ENCODE assay signal across 13 cellular contexts in the genomic region with DNA sequence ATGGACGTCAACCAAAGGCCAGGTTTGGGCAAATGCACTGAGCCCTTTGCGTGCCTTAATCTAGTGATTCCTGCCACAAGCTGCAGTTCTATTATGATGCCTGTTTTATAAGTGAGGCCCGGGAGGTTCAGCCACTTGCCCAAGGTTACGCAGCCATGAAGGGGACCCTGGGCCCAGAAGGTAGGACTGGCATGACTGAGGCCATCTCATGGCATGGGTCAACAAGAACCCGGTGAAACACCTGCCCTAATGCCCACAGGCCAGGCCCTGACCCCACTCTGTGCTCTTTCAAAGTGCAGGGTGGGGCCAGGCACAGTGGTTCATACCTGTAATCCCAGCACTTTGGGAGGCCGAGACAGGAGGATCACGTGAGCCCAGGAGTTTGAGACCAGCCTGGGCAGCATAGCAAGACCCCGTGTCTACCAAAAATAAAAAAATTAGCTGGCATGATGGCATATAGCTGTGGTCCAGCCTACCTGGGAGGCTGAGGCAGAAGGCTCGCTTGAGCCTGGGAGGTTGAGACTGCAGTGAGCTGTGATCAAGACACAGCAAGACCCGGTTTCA. TPM values are rescaled to one million over a fixed set of nuclear protein-coding genes. Genes with fewer than 3 reads are reported as not detected.
A peak's percentile ranks its signal among the peaks of the same experiment; 100 is the strongest.
DNase-seq lines count a peak whose midpoint lies in the region; ATAC-seq and TF ChIP-seq lines count a peak whose summit lies in the region.
"Had no signal": no experiment of that assay in that cellular context is flagged by ENCODE, and none has a peak within 500 bp of the region (broad histone marks: within the 10 kb centered on the region; RNA-seq: fewer than 3 reads in every experiment).

No MANE protein-coding gene starts in this region.

- peak overlapping the region; percentile 23 for H3K27ac ChIP-seq in mesodermal cell (ENCODE audit: low read depth, low read length, severe bottlenecking)
- no peak overlapping the region for H3K27ac ChIP-seq in upper lobe of right lung
- H3K27ac ChIP-seq: neural progenitor cell had no signal

- no peak for TF ChIP-seq CTCF in upper lobe of right lung (IDR thresholded peaks at IDR 0.05)
- TF ChIP-seq CTCF in GM10248 (IDR thresholded peaks at IDR 0.05; ENCODE audit: control extremely low read depth, extremely low read depth, low read depth, missing control alignments): no peak

- H3K4me1 Mint-ChIP-seq in activated naive CD4-positive, alpha-beta T cell treated with anti-CD3 and anti-CD28 coated beads, Interleukin-2, amount 10 ng/mL, durations not matched to agents 7 days and 5 days: peaks cover 45% of the 10 kb centered on the region

- POLR2A ChIA-PET in GM10248 (lab: Yijun Ruan, JAX): no interaction called here

- H3K27me3 ChIP-seq in upper lobe of right lung: no peaks in the 10 kb centered on the region
- H3K27me3 ChIP-seq: neural progenitor cell had no signal

- WGBS in mesodermal cell (ENCODE audit: insufficient coverage in 2 of 2), 2 experiments: 95 to 96% methylated on average over 7 to 9 of the region's 10 CpGs

- H3K4me3 ChIP-seq in mesodermal cell (ENCODE audit: extremely low read depth, insufficient read depth, low read length, poor library complexity, severe bottlenecking) (no peak overlapping the region), upper lobe of right lung (no peak overlapping the region)
- H3K4me3 ChIP-seq: neural progenitor cell had no signal

- DNase-seq in activated naive CD4-positive, alpha-beta T cell treated with anti-CD3 and anti-CD28 coated beads, Interleukin-2, amount 10 ng/mL, durations not matched to agents 7 days and 5 days: no peak
- no peak for DNase-seq in activated naive CD4-positive, alpha-beta T cell treated with Interleukin-2 at 50 U/mL for 16 hours
- DNase-seq in activated CD8-positive, alpha-beta memory T cell treated with anti-CD3 and anti-CD28 coated beads for 24 hours: peak; percentile 53
- DNase-seq in upper lobe of right lung (peak; percentile 31), Kasumi-1 (lab: John Stamatoyannopoulos, UW) (no peak), anterior cingulate cortex (lab: John Stamatoyannopoulos, UW) (no peak), GM10248 (ENCODE audit: extremely low spot score) (no peak)
- DNase-seq: HFFc6, NCI-H2029 treated with DMSO at 0.1 percent for 48 hours, NCI-H82, SIG-M5 had no signal

- peaks cover 23% of the 10 kb centered on the region for H3K36me3 Mint-ChIP-seq in activated naive CD4-positive, alpha-beta T cell treated with anti-CD3 and anti-CD28 coated beads, Interleukin-2, amount 10 ng/mL, durations not matched to agents 7 days and 5 days

- H3K4me3 Mint-ChIP-seq in activated naive CD4-positive, alpha-beta T cell treated with anti-CD3 and anti-CD28 coated beads, Interleukin-2, amount 10 ng/mL, durations not matched to agents 7 days and 5 days: no peak overlapping the region
- H3K4me3 Mint-ChIP-seq: HFFc6, neural progenitor cell had no signal

- no peak for ATAC-seq in upper lobe of right lung

- H3K36me3 ChIP-seq in mesodermal cell (ENCODE audit: control insufficient read depth, insufficient read depth, low read length) (peaks cover 20% of the 10 kb centered on the region), upper lobe of right lung (peaks cover 28% of the 10 kb centered on the region)
- H3K36me3 ChIP-seq: neural progenitor cell had no signal

- intact Hi-C loops in upper lobe of right lung (cut with DNase I): no loop called here

- CTCF ChIA-PET in activated naive CD4-positive, alpha-beta T cell treated with anti-CD3 and anti-CD28 coated beads, Interleukin-2, amount 10 ng/mL, durations not matched to agents 7 days and 5 days (lab: Charles Lee): interaction anchor here (0.6 to 1.4 kb wide), 5 partner anchors 16 to 167 kb away, joined by 3 to 6 read pairs (median 3); no protein-coding TSS in a partner anchor
- CTCF ChIA-PET in GM10248 (lab: Yijun Ruan, JAX): interaction anchor here (16.5 kb wide), 1 partner anchor 18 kb away, joined by 174 read pairs; no protein-coding TSS in a partner anchor

- H3K9me3 Mint-ChIP-seq in activated naive CD4-positive, alpha-beta T cell treated with anti-CD3 and anti-CD28 coated beads, Interleukin-2, amount 10 ng/mL, durations not matched to agents 7 days and 5 days: no peaks in the 10 kb centered on the region
- H3K9me3 Mint-ChIP-seq: HFFc6, neural progenitor cell had no signal

- no peaks in the 10 kb centered on the region for H3K9me3 ChIP-seq in mesodermal cell (ENCODE audit: control insufficient read depth, low read length)
- no peaks in the 10 kb centered on the region for H3K9me3 ChIP-seq in upper lobe of right lung

- no peaks in the 10 kb centered on the region for H3K27me3 Mint-ChIP-seq in activated naive CD4-positive, alpha-beta T cell treated with anti-CD3 and anti-CD28 coated beads, Interleukin-2, amount 10 ng/mL, durations not matched to agents 7 days and 5 days

- H3K4me1 ChIP-seq in mesodermal cell (ENCODE audit: control insufficient read depth, insufficient read depth, low read length, poor library complexity, severe bottlenecking): peaks cover 25% of the 10 kb centered on the region
- peaks cover 43% of the 10 kb centered on the region for H3K4me1 ChIP-seq in upper lobe of right lung

- peak overlapping the region; percentile 94 for H3K27ac Mint-ChIP-seq in activated naive CD4-positive, alpha-beta T cell treated with anti-CD3 and anti-CD28 coated beads, Interleukin-2, amount 10 ng/mL, durations not matched to agents 7 days and 5 days
- H3K27ac Mint-ChIP-seq: HFFc6 had no signal

RNA-seq across cellular contexts. Expression of a gene that starts 8.6 kb away (rescaled TPM):
- 60.0 TPM for polyA plus RNA-seq in mesodermal cell (2013, experiment 1 of 2)
- 48.5 TPM for polyA plus RNA-seq in mesodermal cell (2013, experiment 2 of 2)
- 53.2 TPM for total RNA-seq in upper lobe of right lung

RNA-seq across cellular contexts. Expression of a gene that starts 29.4 kb away (rescaled TPM):
- polyA plus RNA-seq in mesodermal cell (2013, experiment 1 of 2): 40.9 TPM
- 34.1 TPM for polyA plus RNA-seq in mesodermal cell (2013, experiment 2 of 2)
- total RNA-seq in upper lobe of right lung: 31.8 TPM

RNA-seq across cellular contexts. Expression of a gene that starts 58.5 kb away (rescaled TPM):
- 9.0 TPM for polyA plus RNA-seq in mesodermal cell (2013, experiment 1 of 2)
- polyA plus RNA-seq in mesodermal cell (2013, experiment 2 of 2): 8.1 TPM
- 0.35 TPM for total RNA-seq in upper lobe of right lung
- total RNA-seq: HFFc6 had no signal

Comparison
In these comparisons a context has a peak if more than half of its experiments do, and no peak if none do; other contexts are left out.
1. DNase-seq: peak in activated CD8-positive, alpha-beta memory T cell treated with anti-CD3 and anti-CD28 coated beads for 24 hours (single experiment) and upper lobe of right lung (single experiment); none in activated naive CD4-positive, alpha-beta T cell treated with anti-CD3 and anti-CD28 coated beads, Interleukin-2, amount 10 ng/mL, durations not matched to agents 7 days and 5 days (single experiment), activated naive CD4-positive, alpha-beta T cell treated with Interleukin-2 at 50 U/mL for 16 hours (single experiment), Kasumi-1 (0 of 2), anterior cingulate cortex (0 of 58) and GM10248 (single experiment).